In the genomic region with DNA sequence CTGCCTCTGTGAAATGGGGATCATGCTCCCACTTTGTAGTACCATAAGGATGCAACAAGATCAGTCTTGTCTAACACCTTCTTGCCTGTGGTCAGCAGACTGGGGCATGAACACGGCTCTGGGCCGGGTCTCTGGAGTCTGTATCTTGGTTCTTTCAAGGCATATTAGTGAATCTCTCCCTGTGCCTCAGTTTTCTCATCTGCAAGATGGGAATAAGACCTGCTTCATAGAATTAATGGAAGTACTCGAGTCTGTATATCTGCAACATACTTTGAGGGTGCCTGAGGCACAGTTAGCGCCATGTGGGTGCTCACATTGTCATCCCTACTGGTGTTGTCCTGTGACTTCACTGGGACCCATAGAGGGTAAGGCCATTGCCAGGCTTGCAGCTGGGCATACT, we compare ENCODE assay signal across 26 cellular contexts.
"Had no signal": no experiment of that assay in that cellular context is flagged by ENCODE, and none has a peak within 500 bp of the region (broad histone marks: within the 10 kb centered on the region; RNA-seq: fewer than 3 reads in every experiment).

No MANE protein-coding gene starts in this region.

- H3K9me3 ChIP-seq: left lung, lower lobe of right lung, ovary, right atrium auricular region, stomach, testis, thyroid gland, transverse colon, upper lobe of right lung had no signal

- H3K36me3 Mint-ChIP-seq: immature natural killer cell; naive thymus-derived CD8-positive, alpha-beta T cell; stimulated activated naive B cell treated with anti-CD40 and anti-IgM and Interleukin-4, amounts not matched to agents 10 μg/mL and 1 μg/mL and 100 μg/mL, for 72 hours had no signal

- H3K4me1 ChIP-seq: left lung, lower lobe of right lung, right atrium auricular region, stomach, testis, thyroid gland, transverse colon, upper lobe of right lung had no signal

- DNase-seq: immature natural killer cell; kidney; left colon; left lung; lower lobe of right lung; mammary epithelial cell; mesenchymal stem cell; naive thymus-derived CD8-positive, alpha-beta T cell; ovary; stimulated activated CD4-positive, alpha-beta T cell treated with anti-CD3 and anti-CD28 coated beads, Interleukin-12 subunit alpha, Interleukin-12 subunit beta, amount 100 ng/mL, for 4 hours; stimulated activated CD4-positive, alpha-beta T cell treated with anti-CD3 and anti-CD28 coated beads, Interleukin-15, amount 100 ng/mL, for 24 hours; stimulated activated CD4-positive, alpha-beta T cell treated with anti-CD3 and anti-CD28 coated beads, Interleukin-2, amount 100 ng/mL, for 24 hours; stimulated activated CD4-positive, alpha-beta T cell treated with anti-CD3 and anti-CD28 coated beads, Interleukin-4, amount 100 ng/mL, for 1 hour; stimulated activated naive B cell treated with anti-CD40 and anti-IgM and Interleukin-4, amounts not matched to agents 10 μg/mL and 1 μg/mL and 100 μg/mL, for 72 hours; stimulated activated naive CD8-positive, alpha-beta T cell treated with anti-CD3 and anti-CD28 coated beads, Interleukin-15, Interleukin-2, amounts not matched to agents 100 U/mL and 50 U/mL, for 24 hours; stomach; testis; thyroid gland; transverse colon; upper lobe of right lung had no signal

- H3K27ac ChIP-seq: left lung, lower lobe of right lung, ovary, right atrium auricular region, skin epidermis, stomach, testis, thyroid gland, transverse colon, upper lobe of right lung had no signal

- H3K36me3 ChIP-seq: left lung, lower lobe of right lung, ovary, right atrium auricular region, stomach, thyroid gland, transverse colon, upper lobe of right lung had no signal

- H3K4me3 ChIP-seq: left lung, lower lobe of right lung, ovary, right atrium auricular region, skin epidermis, stomach, testis, thyroid gland, transverse colon, upper lobe of right lung had no signal

- H3K4me1 Mint-ChIP-seq: immature natural killer cell; stimulated activated naive B cell treated with anti-CD40 and anti-IgM and Interleukin-4, amounts not matched to agents 10 μg/mL and 1 μg/mL and 100 μg/mL, for 72 hours had no signal

- H3K27ac Mint-ChIP-seq: immature natural killer cell; naive thymus-derived CD8-positive, alpha-beta T cell; nephron; progenitor cell of endocrine pancreas; stimulated activated naive B cell treated with anti-CD40 and anti-IgM and Interleukin-4, amounts not matched to agents 10 μg/mL and 1 μg/mL and 100 μg/mL, for 72 hours had no signal

- H3K27me3 ChIP-seq: ovary, right atrium auricular region, testis, thyroid gland had no signal

- H3K9me3 Mint-ChIP-seq: immature natural killer cell; naive thymus-derived CD8-positive, alpha-beta T cell; nephron; neural crest cell had no signal

- H3K4me3 Mint-ChIP-seq: immature natural killer cell; naive thymus-derived CD8-positive, alpha-beta T cell; nephron; neural crest cell; stimulated activated naive B cell treated with anti-CD40 and anti-IgM and Interleukin-4, amounts not matched to agents 10 μg/mL and 1 μg/mL and 100 μg/mL, for 72 hours had no signal

- ATAC-seq: left lung; lower lobe of right lung; naive thymus-derived CD8-positive, alpha-beta T cell; sciatic nerve; stimulated activated naive B cell treated with anti-CD40 and anti-IgM and Interleukin-4, amounts not matched to agents 10 μg/mL and 1 μg/mL and 100 μg/mL, for 72 hours; stimulated activated naive CD8-positive, alpha-beta T cell treated with anti-CD3 and anti-CD28 coated beads, Interleukin-15, Interleukin-2, amounts not matched to agents 100 U/mL and 50 U/mL, for 24 hours; upper lobe of right lung had no signal
